Comparison of ENCODE assay signal across 8 cellular contexts in the genomic region with DNA sequence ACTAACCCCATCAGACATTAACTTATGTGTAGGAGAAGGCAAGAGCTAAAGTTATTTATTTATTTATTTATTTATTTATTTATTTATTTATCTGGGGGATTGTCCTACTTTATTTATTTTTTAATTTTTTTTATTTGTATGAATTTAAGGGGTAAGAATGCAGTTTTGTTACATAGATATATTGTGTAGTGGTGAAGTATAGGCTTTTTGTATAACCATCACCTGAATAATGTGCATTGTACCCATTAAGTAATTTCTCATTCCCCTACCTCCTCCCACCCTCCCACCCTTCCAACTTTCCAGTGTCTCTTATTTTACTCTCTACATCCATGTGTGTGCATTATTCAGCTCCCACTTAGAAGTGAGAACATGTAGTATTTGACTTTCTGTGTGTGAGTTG. TPM values are rescaled to one million over a fixed set of nuclear protein-coding genes. Genes with fewer than 3 reads are reported as not detected.
"Had no signal": no experiment of that assay in that cellular context is flagged by ENCODE, and none has a peak within 500 bp of the region (broad histone marks: within the 10 kb centered on the region; RNA-seq: fewer than 3 reads in every experiment).

No MANE protein-coding gene starts in this region.

- H3K4me1 Mint-ChIP-seq: IgD-negative memory B cell had no signal

- H3K4me3 Mint-ChIP-seq: IgD-negative memory B cell had no signal

- H3K4me3 ChIP-seq: K562 had no signal

- H3K36me3 Mint-ChIP-seq: IgD-negative memory B cell had no signal

- FAIRE-seq: HTR-8/SVneo, K562 had no signal

- H3K9ac ChIP-seq: KMS-11 had no signal

- H3K4me2 ChIP-seq: KMS-11 had no signal

- DNase-seq: IMR-90, KBM-7, KG1 had no signal

- H3K27ac Mint-ChIP-seq: IgD-negative memory B cell had no signal

- ATAC-seq: K562 had no signal

- H3K27me3 Mint-ChIP-seq: IgD-negative memory B cell had no signal

- H3K27ac ChIP-seq: HL-60, KMS-11 had no signal

RNA-seq across cellular contexts. Expression of gene SPTLC3, which starts 51.6 kb away (rescaled TPM):
- total RNA-seq: K562 had no signal
- polyA plus RNA-seq: IgD-negative memory B cell, K562 had no signal
